In the genomic region with DNA sequence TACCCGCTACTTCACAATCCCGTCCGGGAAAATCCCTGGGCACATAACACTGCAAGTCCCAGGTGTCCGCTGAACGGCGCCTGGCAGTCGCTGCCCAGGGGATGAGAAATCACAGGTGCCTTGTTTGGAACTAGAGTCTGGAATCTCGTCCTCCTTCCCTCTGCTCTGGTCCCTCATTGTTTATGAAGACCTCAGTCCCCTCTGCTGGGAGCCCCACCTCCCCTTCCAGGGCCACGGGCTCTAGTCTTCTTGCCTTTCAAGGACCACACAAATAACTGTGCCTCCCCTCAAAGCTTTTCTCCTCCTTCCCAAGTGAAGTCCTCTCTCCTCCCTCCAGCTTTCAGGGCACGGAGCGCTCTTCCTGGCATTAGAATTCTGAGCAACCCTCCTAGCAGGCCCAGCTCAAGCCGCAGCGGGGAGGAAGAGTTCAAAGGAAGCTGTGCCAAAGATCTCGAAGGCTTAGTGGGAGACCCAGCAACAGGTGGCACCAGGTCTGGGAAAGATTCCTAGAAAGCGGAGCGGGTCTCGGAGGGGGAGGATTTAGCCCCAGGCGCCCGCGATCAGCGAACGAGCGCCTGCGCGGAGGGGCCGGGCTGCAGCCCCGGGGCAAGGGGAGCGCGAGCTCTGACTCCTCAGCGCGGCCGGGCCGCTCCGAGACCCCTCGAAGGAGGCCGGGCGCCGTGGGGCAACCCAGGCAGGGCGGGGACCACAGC, we compare ENCODE assay signal across 8 cellular contexts. TPM values are rescaled to one million over a fixed set of nuclear protein-coding genes. Genes with fewer than 3 reads are reported as not detected.
DNase-seq lines count a peak whose midpoint lies in the region; ATAC-seq and TF ChIP-seq lines count a peak whose summit lies in the region.
"Not testable (repeated sequence)": the region's sequence is repeated elsewhere in the genome, so short reads cannot be mapped to it uniquely, and the experiment has no call there.

No MANE protein-coding gene starts in this region.

- CTCF ChIA-PET in Caco-2 (lab: Charles Lee) = interaction anchor here (0.8 to 2.5 kb wide), 4 partner anchors 30 to 264 kb away, joined by 4 to 15 read pairs (median 8); a partner anchor contains a TSS
- CTCF ChIA-PET in Panc1 (lab: Charles Lee) = not testable (repeated sequence)

- H3K36me3 Mint-ChIP-seq in Caco-2 (ENCODE audit: insufficient read depth, unreplicated experiment) = peaks cover 24% of the 10 kb centered on the region

- H3K4me1 ChIP-seq in Caco-2; Panc1 (ENCODE audit: control insufficient read depth, insufficient read depth, low read length); mucosa of stomach (ENCODE audit: control insufficient read depth, insufficient read depth, low read length): not testable (repeated sequence)

- H3K4me3 Mint-ChIP-seq in Caco-2 (ENCODE audit: unreplicated experiment) = peak overlapping the region; percentile 84

- H3K9me3 ChIP-seq in Caco-2; Panc1 (ENCODE audit: control insufficient read depth, insufficient read depth, low read depth, low read length); mucosa of stomach (ENCODE audit: control insufficient read depth, low read length): not testable (repeated sequence)

- peak; percentile 13 for ATAC-seq in GM21447 (IDR thresholded peaks at IDR 0.05; ENCODE audit: unreplicated experiment)
- peak; percentile 6 for ATAC-seq in HG03521 (IDR thresholded peaks at IDR 0.05; ENCODE audit: unreplicated experiment)
- ATAC-seq in Panc1 = peak; percentile 33

- BruUV-seq in Caco-2 (replicated peaks; lab: Mats Ljungman, UMichigan) = TSS peak; percentile 53
- not testable (repeated sequence) for BruUV-seq in Panc1 (replicated peaks; lab: Mats Ljungman, UMichigan)

- peak; percentile 57 to 76 for DNase-seq in Caco-2
- not testable (repeated sequence) for DNase-seq in Panc1 (ENCODE audit: low read depth, low spot score)
- DNase-seq in activated naive CD4-positive, alpha-beta T cell treated with anti-CD3 and anti-CD28 coated beads, Interleukin-2, amount 50 U/mL, for 16 hours = peak; percentile 40
- DNase-seq in fibroblast of pulmonary artery (ENCODE audit: low read depth) = peak; percentile 17
- peak; percentile 48 for DNase-seq in stimulated activated CD8-positive, alpha-beta memory T cell treated with anti-CD3 and anti-CD28 coated beads, Interleukin-4, amount 100 ng/mL, for 48 hours

- H3K9me3 Mint-ChIP-seq in Caco-2 (ENCODE audit: unreplicated experiment) = not testable (repeated sequence)

- peak overlapping the region; percentile 79 for H3K27ac Mint-ChIP-seq in Caco-2 (ENCODE audit: unreplicated experiment)

- in situ Hi-C loops in Panc1 (cut with HindIII; ENCODE audit: low pct_unique_long_range_greater_than_20kb, low sequenced_read_pairs) = not testable (repeated sequence)

- H3K27me3 ChIP-seq in Caco-2 (replicated peaks; ENCODE audit: control insufficient read depth, insufficient read depth, low read length); Panc1 (ENCODE audit: control insufficient read depth, insufficient read depth, low read length); mucosa of stomach (ENCODE audit: control insufficient read depth, insufficient read depth, low read length): not testable (repeated sequence)

- H3K4me3 ChIP-seq in Caco-2 (ENCODE audit: low read depth, low read length) = peak overlapping the region; percentile 100
- H3K4me3 ChIP-seq in Panc1 (ENCODE audit: low read depth in 2 of 2, low read length in 2 of 2) = peak overlapping the region; percentile 65 to 68
- H3K4me3 ChIP-seq in fibroblast of pulmonary artery (replicated peaks; ENCODE audit: low read depth, low read length) = peak overlapping the region; percentile 67
- H3K4me3 ChIP-seq in mucosa of stomach (ENCODE audit: low read length) = peak overlapping the region; percentile 74

- not testable (repeated sequence) for H3K36me3 ChIP-seq in Caco-2 (ENCODE audit: control insufficient read depth, insufficient read depth, low read length); Panc1 (ENCODE audit: control insufficient read depth, insufficient read depth, low read length); mucosa of stomach (ENCODE audit: control insufficient read depth, insufficient read depth, low read length)

- not testable (repeated sequence) for H3K27me3 Mint-ChIP-seq in Caco-2 (ENCODE audit: insufficient read depth, unreplicated experiment)

- H3K27ac ChIP-seq in Panc1 (ENCODE audit: low read length) = peak overlapping the region; percentile 75

- POLR2A ChIA-PET in Caco-2 (lab: Charles Lee) = interaction anchor here (0.9 to 1.2 kb wide), 3 partner anchors 29 to 184 kb away, joined by 3 to 10 read pairs (median 5); a partner anchor contains a TSS
- POLR2A ChIA-PET in Panc1 (lab: Charles Lee) = not testable (repeated sequence)

- TF ChIP-seq CTCF in Caco-2 (IDR thresholded peaks at IDR 0.05; ENCODE audit: insufficient read depth in 1 of 2, low read depth in 1 of 2, low read length in 1 of 2, severe bottlenecking in 1 of 2, unreplicated experiment in 1 of 2); Panc1 (IDR thresholded peaks at IDR 0.05); fibroblast of pulmonary artery (IDR thresholded peaks at IDR 0.05; ENCODE audit: low read length, missing control alignments): not testable (repeated sequence)

- H3K9ac ChIP-seq in mucosa of stomach (ENCODE audit: low read length) = peak overlapping the region; percentile 83

- peaks cover 12% of the 10 kb centered on the region for H3K4me1 Mint-ChIP-seq in Caco-2 (ENCODE audit: low read depth, unreplicated experiment)

- intact Hi-C loops in Caco-2 (cut with micrococcal nuclease; ENCODE audit: unreplicated experiment) = loop anchor here (1.0 to 2.0 kb wide), 6 partner anchors 17 to 264 kb away; a partner anchor contains a TSS
- intact Hi-C loops in Panc1 (cut with micrococcal nuclease; ENCODE audit: unreplicated experiment) = not testable (repeated sequence)

RNA-seq across cellular contexts. Expression of a gene that starts 0.9 kb away (rescaled TPM):
- 57.4 and 63.6 TPM in 2 replicates for total RNA-seq in Caco-2 (2022)
- total RNA-seq in Panc1 (2021; ENCODE audit: unreplicated experiment) = 19.0 TPM
- 6.5 TPM for polyA plus RNA-seq in Panc1 (2012; ENCODE audit: insufficient read length)

RNA-seq across cellular contexts. Expression of a gene that starts 30.3 kb away (rescaled TPM):
- 71.6 and 77.6 TPM in 2 replicates for total RNA-seq in Caco-2 (2022)
- 25.7 TPM for total RNA-seq in Panc1 (2021; ENCODE audit: unreplicated experiment)
- 17.6 TPM for polyA plus RNA-seq in Panc1 (2012; ENCODE audit: insufficient read length)

RNA-seq across cellular contexts. Expression of a gene that starts 31.7 kb away (rescaled TPM):
- total RNA-seq in Caco-2 (2022) (1.1 and 1.3 TPM in 2 replicates), Panc1 (2021; ENCODE audit: unreplicated experiment) (0.05 TPM)
- 0.04 TPM for polyA plus RNA-seq in Panc1 (2012; ENCODE audit: insufficient read length)
